ENCODE assay signal across 10 cellular contexts in genomic region chr18:32669549-32670165, GRCh38.
DNase-seq lines count a peak whose midpoint lies in the region; ATAC-seq, FAIRE-seq and TF ChIP-seq lines count a peak whose summit lies in the region.
"Had no signal": no experiment of that assay in that cellular context is flagged by ENCODE, and none has a peak within 500 bp of the region (broad histone marks: within the 10 kb centered on the region; RNA-seq: fewer than 3 reads in every experiment).

No MANE protein-coding gene starts in this region.

- peak; percentile 11 for DNase-seq in activated CD4-positive, alpha-beta T cell treated with anti-CD3 and anti-CD28 coated beads for 48 hours
- no peak for DNase-seq in activated CD4-positive, alpha-beta T cell treated with anti-CD3 and anti-CD28 coated beads, Interleukin-2, amount 50 U/mL, for 4 hours
- DNase-seq in GM12878 (ENCODE audit: low read depth, low spot score) (no peak), COR-L47 (lab: John Stamatoyannopoulos, UW) (no peak)
- DNase-seq: activated naive CD4-positive, alpha-beta T cell; NCI-H1105 had no signal

- no peak overlapping the region for H3K9ac ChIP-seq in GM12878 (ENCODE audit: control insufficient read depth, insufficient read depth, low read length)

- no peaks in the 10 kb centered on the region for H3K36me3 ChIP-seq in GM12878 (ENCODE audit: control insufficient read depth in 2 of 2, insufficient read depth in 2 of 2, low read length in 1 of 2)

- TF ChIP-seq EP300 in GM12878 (IDR thresholded peaks at IDR 0.05; ENCODE audit: borderline replicate concordance in 1 of 2, control insufficient read depth in 1 of 2, low read depth in 2 of 2, low read length in 2 of 2) = no peak

- no peak overlapping the region for H3K4me3 ChIP-seq in GM12878

- H3K4me3 Mint-ChIP-seq in stimulated activated memory B cell treated with anti-CD40 and anti-IgM and Interleukin-4, amounts not matched to agents 10 μg/mL and 1 μg/mL and 100 μg/mL, for 72 hours = no peak overlapping the region

- SMC1A ChIA-PET in GM12878 (lab: Charles Lee; ENCODE audit: uncharacterized antibody, unreplicated experiment) = no interaction called here

- BruUV-seq in GM12878 (replicated peaks; lab: Mats Ljungman, UMichigan) = no TSS peak

- no peak overlapping the region for H3K27ac ChIP-seq in GM12878 (ENCODE audit: control insufficient read depth, insufficient read depth)

- in situ Hi-C loops in GM12878 (cut with MboI) = no loop called here

- intact Hi-C loops in GM12878 (cut with micrococcal nuclease; ENCODE audit: unreplicated experiment) = no loop called here

- no peaks in the 10 kb centered on the region for H3K4me1 ChIP-seq in GM12878 (ENCODE audit: control insufficient read depth, insufficient read depth, low read length)

- ATAC-seq in HG03175 (IDR thresholded peaks at IDR 0.05; ENCODE audit: unreplicated experiment) (peak; percentile 67), GM12878 (peak; percentile 70), GM18870 (IDR thresholded peaks at IDR 0.05; ENCODE audit: unreplicated experiment) (no peak), GM19324 (IDR thresholded peaks at IDR 0.05; ENCODE audit: low FRiP score, unreplicated experiment) (no peak)
- peak; percentile 51 for ATAC-seq in stimulated activated memory B cell treated with anti-CD40 and anti-IgM and Interleukin-4, amounts not matched to agents 10 μg/mL and 1 μg/mL and 100 μg/mL, for 72 hours

- peak in 1 of 3 experiments; percentile 24; a peak in 2 of 6 replicates for TF ChIP-seq CTCF in GM12878 (IDR thresholded peaks at IDR 0.05 in 2 of 3, conservative IDR thresholded peaks at IDR 0.05 in 1 of 3; ENCODE audit: control insufficient read depth in 2 of 3, extremely low read depth in 1 of 3, insufficient read depth in 1 of 3, low read depth in 3 of 3, low read length in 3 of 3)

- no peak for FAIRE-seq in GM12878 (lab: Jason Lieb, UNC)

- no peaks in the 10 kb centered on the region for H3K9me3 ChIP-seq in GM12878 (replicated peaks; ENCODE audit: control insufficient read depth, insufficient read depth, low read length)

- POLR2A ChIA-PET in GM12878 (lab: Charles Lee) = no interaction called here

- WGBS in GM12878 (ENCODE audit: insufficient coverage, insufficient replicate concordance, low lambda C conversion rate, missing lambda C conversion rate) = 28% methylated on average over 5 of the region's 5 CpGs

- no peak overlapping the region for H3K27ac Mint-ChIP-seq in stimulated activated memory B cell treated with anti-CD40 and anti-IgM and Interleukin-4, amounts not matched to agents 10 μg/mL and 1 μg/mL and 100 μg/mL, for 72 hours

- H3K4me1 Mint-ChIP-seq in stimulated activated memory B cell treated with anti-CD40 and anti-IgM and Interleukin-4, amounts not matched to agents 10 μg/mL and 1 μg/mL and 100 μg/mL, for 72 hours = no peaks in the 10 kb centered on the region

- no peaks in the 10 kb centered on the region for H3K79me2 ChIP-seq in GM12878 (ENCODE audit: control insufficient read depth, insufficient read depth, low read length)

- no peaks in the 10 kb centered on the region for H4K20me1 ChIP-seq in GM12878 (ENCODE audit: control insufficient read depth, insufficient read depth)

- no peak for TF ChIP-seq RAD21 in GM12878 (IDR thresholded peaks at IDR 0.05; ENCODE audit: insufficient read depth, low read depth, low read length)

- H2AFZ ChIP-seq in GM12878 (ENCODE audit: control insufficient read depth, low read depth, low read length) = no peak overlapping the region

- CTCF ChIA-PET in GM12878 (lab: Yijun Ruan, JAX) = no interaction called here

- no peak overlapping the region for H3K4me2 ChIP-seq in GM12878 (ENCODE audit: control insufficient read depth, insufficient read depth)

- H3K27me3 ChIP-seq in GM12878 (replicated peaks in 1 of 2; ENCODE audit: control insufficient read depth in 2 of 2, insufficient read depth in 2 of 2, low read length in 1 of 2) = no peaks in the 10 kb centered on the region

- peaks cover 8% of the 10 kb centered on the region for H3K36me3 Mint-ChIP-seq in stimulated activated memory B cell treated with anti-CD40 and anti-IgM and Interleukin-4, amounts not matched to agents 10 μg/mL and 1 μg/mL and 100 μg/mL, for 72 hours

- no peak for TF ChIP-seq POLR2A in GM12878 (IDR thresholded peaks at IDR 0.05; ENCODE audit: low read depth, low read length)

- H3K27me3 Mint-ChIP-seq in stimulated activated memory B cell treated with anti-CD40 and anti-IgM and Interleukin-4, amounts not matched to agents 10 μg/mL and 1 μg/mL and 100 μg/mL, for 72 hours = no peaks in the 10 kb centered on the region

- H3K9me3 Mint-ChIP-seq in stimulated activated memory B cell treated with anti-CD40 and anti-IgM and Interleukin-4, amounts not matched to agents 10 μg/mL and 1 μg/mL and 100 μg/mL, for 72 hours = no peaks in the 10 kb centered on the region

- RAD21 ChIA-PET in GM12878 (lab: Charles Lee; ENCODE audit: unreplicated experiment) = no interaction called here

TF ChIP-seq in GM12878, 131 proteins besides CTCF, POLR2A, EP300 and RAD21:
- no peak for TF ChIP-seq SKIL (IDR thresholded peaks at IDR 0.05; ENCODE audit: low read depth, poor library complexity, severe bottlenecking)
- no peak for TF ChIP-seq ATF2 (IDR thresholded peaks at IDR 0.05; ENCODE audit: low read length)
- TF ChIP-seq MAX (IDR thresholded peaks at IDR 0.05; ENCODE audit: low read depth, low read length) = no peak
- TF ChIP-seq ZSCAN29 (IDR thresholded peaks at IDR 0.05) = no peak
- TF ChIP-seq EZH2 (IDR thresholded peaks at IDR 0.05; ENCODE audit: borderline replicate concordance, control insufficient read depth, low read depth, low read length) = no peak
- no peak for TF ChIP-seq LARP7 (IDR thresholded peaks at IDR 0.05)
- TF ChIP-seq HSF1 (IDR thresholded peaks at IDR 0.05; ENCODE audit: low read depth, low read length) = no peak

Comparison
In these comparisons a context has a peak if more than half of its experiments do, and no peak if none do; other contexts are left out.
1. ATAC-seq: peak in HG03175 (single experiment), GM12878 (single experiment) and stimulated activated memory B cell treated with anti-CD40 and anti-IgM and Interleukin-4, amounts not matched to agents 10 μg/mL and 1 μg/mL and 100 μg/mL, for 72 hours (single experiment); none in GM18870 (single experiment) and GM19324 (single experiment).